ENCODE assay signal across 13 cellular contexts in genomic region chr12:75087656-75088055, GRCh38.
DNase-seq lines count a peak whose midpoint lies in the region; ATAC-seq and TF ChIP-seq lines count a peak whose summit lies in the region.
"Had no signal": no experiment of that assay in that cellular context is flagged by ENCODE, and none has a peak within 500 bp of the region (broad histone marks: within the 10 kb centered on the region; RNA-seq: fewer than 3 reads in every experiment).

No MANE protein-coding gene starts in this region.

- TF ChIP-seq POLR2A in breast epithelium (IDR thresholded peaks at IDR 0.05), result no peak

- H2BK120ac ChIP-seq in trophoblast cell (ENCODE audit: insufficient read depth, low read length, poor library complexity), result no peak overlapping the region

- H3K9ac ChIP-seq in trophoblast cell (ENCODE audit: low read length), result no peak overlapping the region

- H3K4me1 ChIP-seq in breast epithelium (no peaks in the 10 kb centered on the region), OCI-LY7 (ENCODE audit: insufficient read depth, low read length, poor library complexity, severe bottlenecking) (no peaks in the 10 kb centered on the region), trophoblast cell (ENCODE audit: control insufficient read depth in 1 of 2, insufficient read depth in 2 of 2, low read length in 2 of 2) (no peaks in the 10 kb centered on the region)

- no peak overlapping the region for H2BK12ac ChIP-seq in trophoblast cell (ENCODE audit: low read length)

- H3K18ac ChIP-seq in trophoblast cell (ENCODE audit: low read length), result no peak overlapping the region

- ATAC-seq in HG03442 (IDR thresholded peaks at IDR 0.05; ENCODE audit: unreplicated experiment), result no peak

- no peaks in the 10 kb centered on the region for H3K9me2 ChIP-seq in OCI-LY7 (ENCODE audit: insufficient read depth, low read length)

- no peaks in the 10 kb centered on the region for H3K9me3 ChIP-seq in breast epithelium
- no peaks in the 10 kb centered on the region for H3K9me3 ChIP-seq in OCI-LY7 (ENCODE audit: low read length)
- H3K9me3 ChIP-seq in trophoblast cell (ENCODE audit: insufficient read depth, low read depth, low read length), result no peaks in the 10 kb centered on the region
- H3K9me3 ChIP-seq: thoracic aorta had no signal

- H3K27ac ChIP-seq in breast epithelium (no peak overlapping the region), OCI-LY7 (ENCODE audit: low read depth, low read length, poor library complexity, severe bottlenecking) (no peak overlapping the region), trophoblast cell (ENCODE audit: low read depth, low read length) (no peak overlapping the region)
- H3K27ac ChIP-seq: SK-N-MC, thoracic aorta had no signal

- H3K4me1 Mint-ChIP-seq in MCF 10A (ENCODE audit: insufficient read depth, unreplicated experiment), result no peaks in the 10 kb centered on the region
- H3K4me1 Mint-ChIP-seq in type B pancreatic cell (ENCODE audit: unreplicated experiment), result no peaks in the 10 kb centered on the region
- H3K4me1 Mint-ChIP-seq: activated CD4-positive, alpha-beta memory T cell treated with anti-CD3 and anti-CD28 coated beads, Interleukin-2, amount 10 ng/mL, durations not matched to agents 7 days and 5 days had no signal

- no peak overlapping the region for H4K91ac ChIP-seq in trophoblast cell (ENCODE audit: low read depth, low read length)

- WGBS in trophoblast cell (ENCODE audit: extremely low coverage, insufficient coverage, insufficient read length), result no CpG with 5 or more reads among the region's 1 CpG

- H4K8ac ChIP-seq in trophoblast cell (ENCODE audit: low read depth, low read length), result no peak overlapping the region

- H3K14ac ChIP-seq in trophoblast cell (ENCODE audit: low read length), result no peak overlapping the region

- H3K27ac Mint-ChIP-seq in MCF 10A (ENCODE audit: low read depth, unreplicated experiment) (no peak overlapping the region), type B pancreatic cell (no peak overlapping the region)
- H3K27ac Mint-ChIP-seq: activated CD4-positive, alpha-beta memory T cell treated with anti-CD3 and anti-CD28 coated beads, Interleukin-2, amount 10 ng/mL, durations not matched to agents 7 days and 5 days had no signal

- H3K36me3 ChIP-seq in breast epithelium, result no peaks in the 10 kb centered on the region
- H3K36me3 ChIP-seq in OCI-LY7 (ENCODE audit: insufficient read depth, low read length), result no peaks in the 10 kb centered on the region
- H3K36me3 ChIP-seq in trophoblast cell (ENCODE audit: control insufficient read depth in 1 of 2, insufficient read depth in 2 of 2, low read length in 2 of 2), result no peaks in the 10 kb centered on the region
- H3K36me3 ChIP-seq: thoracic aorta had no signal

- DNase-seq in MCF 10A (ENCODE audit: unreplicated experiment) (peak; percentile 11), breast epithelium (ENCODE audit: low spot score in 2 of 2) (no peak), OCI-LY7 (ENCODE audit: low spot score) (no peak), fibroblast of the aortic adventitia (ENCODE audit: low read depth) (peak; percentile 1), type B pancreatic cell (ENCODE audit: extremely low spot score, unreplicated experiment) (no peak), iPS-NIHi11 (ENCODE audit: low spot score) (no peak), trophoblast cell (no peak)
- DNase-seq: activated CD4-positive, alpha-beta memory T cell treated with anti-CD3 and anti-CD28 coated beads, Interleukin-2, amount 10 ng/mL, durations not matched to agents 7 days and 5 days; GDM1; NCI-H2029 treated with DMSO at 0.1 percent for 48 hours had no signal

- H3K27me3 Mint-ChIP-seq in MCF 10A (ENCODE audit: insufficient read depth, unreplicated experiment) (no peaks in the 10 kb centered on the region), type B pancreatic cell (no peaks in the 10 kb centered on the region)
- H3K27me3 Mint-ChIP-seq: activated CD4-positive, alpha-beta memory T cell treated with anti-CD3 and anti-CD28 coated beads, Interleukin-2, amount 10 ng/mL, durations not matched to agents 7 days and 5 days had no signal

- BruUV-seq in MCF 10A (replicated peaks; lab: Mats Ljungman, UMichigan) (no TSS peak), OCI-LY7 (replicated peaks; lab: Mats Ljungman, UMichigan) (no TSS peak)

- intact Hi-C loops in MCF 10A (cut with micrococcal nuclease), result no loop called here
- intact Hi-C loops in breast epithelium (cut with DNase I; ENCODE audit: low total_unique reads), result no loop called here
- intact Hi-C loops in OCI-LY7 (cut with micrococcal nuclease; ENCODE audit: unreplicated experiment), result no loop called here

- no peak overlapping the region for H4K12ac ChIP-seq in trophoblast cell (ENCODE audit: low read depth, low read length)

- POLR2A ChIA-PET in MCF 10A (lab: Yijun Ruan, JAX), result no interaction called here
- POLR2A ChIA-PET in OCI-LY7 (lab: Charles Lee), result interaction anchor here (0.7 to 1.5 kb wide), 2 partner anchors 12 to 1197 kb away, joined by 3 to 4 read pairs; no protein-coding TSS in a partner anchor

- H3K27me3 ChIP-seq in breast epithelium (no peaks in the 10 kb centered on the region), trophoblast cell (ENCODE audit: insufficient read depth, low read length) (no peaks in the 10 kb centered on the region)

- H4K20me1 ChIP-seq in OCI-LY7 (ENCODE audit: insufficient read depth, low read length), result no peaks in the 10 kb centered on the region

- H3K9me3 Mint-ChIP-seq in MCF 10A (ENCODE audit: unreplicated experiment), result no peaks in the 10 kb centered on the region
- no peaks in the 10 kb centered on the region for H3K9me3 Mint-ChIP-seq in type B pancreatic cell
- H3K9me3 Mint-ChIP-seq: activated CD4-positive, alpha-beta memory T cell treated with anti-CD3 and anti-CD28 coated beads, Interleukin-2, amount 10 ng/mL, durations not matched to agents 7 days and 5 days had no signal

- H3K4me3 Mint-ChIP-seq in MCF 10A (ENCODE audit: unreplicated experiment) (no peak overlapping the region), type B pancreatic cell (no peak overlapping the region)
- H3K4me3 Mint-ChIP-seq: activated CD4-positive, alpha-beta memory T cell treated with anti-CD3 and anti-CD28 coated beads, Interleukin-2, amount 10 ng/mL, durations not matched to agents 7 days and 5 days had no signal

- H3K4me3 ChIP-seq in breast epithelium, result no peak overlapping the region
- H3K4me3 ChIP-seq in OCI-LY7 (ENCODE audit: low read depth, low read length, poor library complexity, severe bottlenecking), result no peak overlapping the region
- no peak overlapping the region for H3K4me3 ChIP-seq in fibroblast of the aortic adventitia (ENCODE audit: low read depth, low read length)
- no peak overlapping the region for H3K4me3 ChIP-seq in trophoblast cell (ENCODE audit: low read depth, low read length)
- H3K4me3 ChIP-seq: SK-N-MC, thoracic aorta had no signal

- no peaks in the 10 kb centered on the region for H3K79me2 ChIP-seq in OCI-LY7 (ENCODE audit: insufficient read depth, low read depth, low read length)
- no peaks in the 10 kb centered on the region for H3K79me2 ChIP-seq in trophoblast cell (ENCODE audit: control insufficient read depth, insufficient read depth, low read length, poor library complexity)

- CTCF ChIA-PET in MCF 10A (lab: Yijun Ruan, JAX), result interaction anchor here (0.6 to 1.1 kb wide), 4 partner anchors 14 to 268 kb away, joined by 3 to 4 read pairs (median 3); no protein-coding TSS in a partner anchor
- CTCF ChIA-PET in OCI-LY7 (lab: Charles Lee; ENCODE audit: unreplicated experiment), result no interaction called here

- no peak overlapping the region for H2AK5ac ChIP-seq in trophoblast cell (ENCODE audit: low read length)

- H2BK5ac ChIP-seq in trophoblast cell (ENCODE audit: low read depth, low read length, poor library complexity), result no peak overlapping the region

- no peak overlapping the region for H3K4me2 ChIP-seq in OCI-LY7 (ENCODE audit: low read length)
- H3K4me2 ChIP-seq in trophoblast cell (ENCODE audit: low read length), result no peak overlapping the region

- no peak overlapping the region for H3K4ac ChIP-seq in trophoblast cell (ENCODE audit: low read depth, low read length)

- no peak for TF ChIP-seq CTCF in MCF 10A (IDR thresholded peaks at IDR 0.05; ENCODE audit: unreplicated experiment)
- TF ChIP-seq CTCF in breast epithelium (IDR thresholded peaks at IDR 0.05), result no peak
- peak; percentile 37 for TF ChIP-seq CTCF in OCI-LY7 (conservative IDR thresholded peaks at IDR 0.05; ENCODE audit: low read length)
- no peak for TF ChIP-seq CTCF in fibroblast of the aortic adventitia (IDR thresholded peaks at IDR 0.05; ENCODE audit: insufficient read depth, low read length)
- peak; percentile 33 for TF ChIP-seq CTCF in type B pancreatic cell (conservative IDR thresholded peaks at IDR 0.05)

- no peak overlapping the region for H3K23ac ChIP-seq in trophoblast cell (ENCODE audit: low read length)

- H2AFZ ChIP-seq in OCI-LY7 (ENCODE audit: low read length), result no peak overlapping the region
- no peak overlapping the region for H2AFZ ChIP-seq in trophoblast cell (ENCODE audit: insufficient read depth, low read length, poor library complexity)

- no peaks in the 10 kb centered on the region for H3K79me1 ChIP-seq in trophoblast cell (ENCODE audit: low read length)

- H3K36me3 Mint-ChIP-seq in MCF 10A (ENCODE audit: insufficient read depth, unreplicated experiment), result no peaks in the 10 kb centered on the region
- no peaks in the 10 kb centered on the region for H3K36me3 Mint-ChIP-seq in type B pancreatic cell

Comparison
In these comparisons a context has a peak if more than half of its experiments do, and no peak if none do; other contexts are left out.
1. DNase-seq: peak in MCF 10A (single experiment) and fibroblast of the aortic adventitia (single experiment); none in breast epithelium (0 of 2), OCI-LY7 (single experiment), type B pancreatic cell (single experiment), iPS-NIHi11 (single experiment) and trophoblast cell (0 of 2).
2. CTCF ChIP-seq: peak in OCI-LY7 (single experiment) and type B pancreatic cell (single experiment); none in MCF 10A (single experiment), breast epithelium (0 of 3) and fibroblast of the aortic adventitia (single experiment).